Comparison of ENCODE assay signal across 19 cellular contexts in genomic region chr5:109848130-109848529, GRCh38.
"Had no signal": no experiment of that assay in that cellular context is flagged by ENCODE, and none has a peak within 500 bp of the region (broad histone marks: within the 10 kb centered on the region; RNA-seq: fewer than 3 reads in every experiment).

No MANE protein-coding gene starts in this region.

- H3K27ac ChIP-seq: brain microvascular endothelial cell, colonic mucosa, epithelial cell of prostate, hepatocyte, SK-N-MC, stomach, vagina had no signal

- H3K27me3 ChIP-seq: brain microvascular endothelial cell, colonic mucosa, hepatocyte, stomach, vagina had no signal

- ATAC-seq: left colon had no signal

- H3K4me3 ChIP-seq: colonic mucosa, hepatocyte, lung, SK-N-MC, stomach, vagina had no signal

- DNase-seq: activated CD4-positive, alpha-beta T cell treated with anti-CD3 and anti-CD28 coated beads for 48 hours; aorta; brain microvascular endothelial cell; central memory CD4-positive, alpha-beta T cell; colonic mucosa; endodermal cell; foreskin fibroblast; islet precursor cell; left colon; stimulated activated CD4-positive, alpha-beta T cell treated with anti-CD3 and anti-CD28 coated beads, Interleukin-12 subunit alpha, Interleukin-12 subunit beta, amount 100 ng/mL, for 4 hours; stimulated activated CD4-positive, alpha-beta T cell treated with anti-CD3 and anti-CD28 coated beads, Interleukin-1b, Interleukin-23, amount 100 ng/mL, for 48 hours; stomach; trophoblast cell had no signal

- H3K36me3 ChIP-seq: colonic mucosa had no signal

- H3K4me1 Mint-ChIP-seq: endodermal cell had no signal

- H3K4me3 Mint-ChIP-seq: endodermal cell; T-helper 2 cell treated with Interferon-gamma antibody and Interleukin-4, amounts not matched to agents 5 μg/mL and 100 μg/mL, for 36 hours had no signal

- H3K27ac Mint-ChIP-seq: endodermal cell had no signal

- H3K4me1 ChIP-seq: colonic mucosa, vagina had no signal

- H3K9me3 ChIP-seq: colonic mucosa, stomach, vagina had no signal

- H3K9me3 Mint-ChIP-seq: endodermal cell; T-helper 2 cell treated with Interferon-gamma antibody and Interleukin-4, amounts not matched to agents 5 μg/mL and 100 μg/mL, for 36 hours had no signal
